Comparison of ENCODE assay signal across 18 cellular contexts in genomic region chr10:131700032-131700431, GRCh38.
"Had no signal": no experiment of that assay in that cellular context is flagged by ENCODE, and none has a peak within 500 bp of the region (broad histone marks: within the 10 kb centered on the region; RNA-seq: fewer than 3 reads in every experiment).

No MANE protein-coding gene starts in this region.

- H3K4me1 Mint-ChIP-seq: central memory CD8-positive, alpha-beta T cell; naive thymus-derived CD4-positive, alpha-beta T cell; stimulated activated naive B cell treated with anti-CD40 and anti-IgM and Interleukin-4, amounts not matched to agents 10 μg/mL and 1 μg/mL and 100 μg/mL, for 72 hours had no signal

- H3K27ac Mint-ChIP-seq: activated CD8-positive, alpha-beta T cell treated with anti-CD3 and anti-CD28 coated beads for 36 hours; activated naive CD8-positive, alpha-beta T cell; activated T-helper 2 cell treated with anti-CD3 and anti-CD28 coated beads, Interferon-gamma antibody, Interleukin-2, Interleukin-4, amounts not matched to agents 10 μg/mL and 5 μg/mL and 100 μg/mL, durations not matched to agents 14 hours and 24 hours and 36 hours; stimulated activated naive B cell treated with anti-CD40 and anti-IgM and Interleukin-4, amounts not matched to agents 10 μg/mL and 1 μg/mL and 100 μg/mL, for 72 hours had no signal

- DNase-seq: activated CD4-positive, alpha-beta T cell treated with anti-CD3 and anti-CD28 coated beads for 48 hours; activated CD8-positive, alpha-beta T cell treated with anti-CD3 and anti-CD28 coated beads for 36 hours; activated naive CD4-positive, alpha-beta T cell; activated T-cell treated with anti-CD3 and anti-CD28 coated beads, Interleukin-2, amount 50 U/mL, for 4 hours; heart left ventricle; left colon; naive thymus-derived CD4-positive, alpha-beta T cell; right lobe of liver; small intestine; stimulated activated CD4-positive, alpha-beta T cell treated with anti-CD3 and anti-CD28 coated beads, Interleukin-15, amount 100 ng/mL, for 24 hours; stimulated activated CD8-positive, alpha-beta memory T cell treated with anti-CD3 and anti-CD28 coated beads, Interleukin-4, amount 100 ng/mL, for 48 hours; stimulated activated naive B cell treated with anti-CD40 and anti-IgM and Interleukin-4, amounts not matched to agents 10 μg/mL and 1 μg/mL and 100 μg/mL, for 72 hours; transverse colon had no signal

- H3K4me3 Mint-ChIP-seq: activated CD8-positive, alpha-beta T cell treated with anti-CD3 and anti-CD28 coated beads for 36 hours; activated naive CD8-positive, alpha-beta T cell; activated T-cell treated with anti-CD3 and anti-CD28 coated beads, Interleukin-2, amount 50 U/mL, for 4 hours; central memory CD8-positive, alpha-beta T cell; naive thymus-derived CD4-positive, alpha-beta T cell; stimulated activated naive B cell treated with anti-CD40 and anti-IgM and Interleukin-4, amounts not matched to agents 10 μg/mL and 1 μg/mL and 100 μg/mL, for 72 hours had no signal

- ATAC-seq: activated CD8-positive, alpha-beta T cell treated with anti-CD3 and anti-CD28 coated beads for 36 hours; activated T-cell treated with anti-CD3 and anti-CD28 coated beads, Interleukin-2, amount 50 U/mL, for 4 hours; heart left ventricle; left colon; naive thymus-derived CD4-positive, alpha-beta T cell; right lobe of liver; stimulated activated naive B cell treated with anti-CD40 and anti-IgM and Interleukin-4, amounts not matched to agents 10 μg/mL and 1 μg/mL and 100 μg/mL, for 72 hours had no signal

- FAIRE-seq: astrocyte, keratinocyte, small intestine had no signal

- H3K36me3 Mint-ChIP-seq: activated naive CD8-positive, alpha-beta T cell; naive thymus-derived CD4-positive, alpha-beta T cell; stimulated activated naive B cell treated with anti-CD40 and anti-IgM and Interleukin-4, amounts not matched to agents 10 μg/mL and 1 μg/mL and 100 μg/mL, for 72 hours had no signal

- H3K9me3 Mint-ChIP-seq: activated T-cell treated with anti-CD3 and anti-CD28 coated beads, Interleukin-2, amount 50 U/mL, for 4 hours; activated T-helper 2 cell treated with anti-CD3 and anti-CD28 coated beads, Interferon-gamma antibody, Interleukin-2, Interleukin-4, amounts not matched to agents 10 μg/mL and 5 μg/mL and 100 μg/mL, durations not matched to agents 14 hours and 24 hours and 36 hours; central memory CD8-positive, alpha-beta T cell had no signal

- H3K27me3 Mint-ChIP-seq: activated CD8-positive, alpha-beta T cell treated with anti-CD3 and anti-CD28 coated beads for 36 hours; central memory CD8-positive, alpha-beta T cell had no signal
